In the genomic region with DNA sequence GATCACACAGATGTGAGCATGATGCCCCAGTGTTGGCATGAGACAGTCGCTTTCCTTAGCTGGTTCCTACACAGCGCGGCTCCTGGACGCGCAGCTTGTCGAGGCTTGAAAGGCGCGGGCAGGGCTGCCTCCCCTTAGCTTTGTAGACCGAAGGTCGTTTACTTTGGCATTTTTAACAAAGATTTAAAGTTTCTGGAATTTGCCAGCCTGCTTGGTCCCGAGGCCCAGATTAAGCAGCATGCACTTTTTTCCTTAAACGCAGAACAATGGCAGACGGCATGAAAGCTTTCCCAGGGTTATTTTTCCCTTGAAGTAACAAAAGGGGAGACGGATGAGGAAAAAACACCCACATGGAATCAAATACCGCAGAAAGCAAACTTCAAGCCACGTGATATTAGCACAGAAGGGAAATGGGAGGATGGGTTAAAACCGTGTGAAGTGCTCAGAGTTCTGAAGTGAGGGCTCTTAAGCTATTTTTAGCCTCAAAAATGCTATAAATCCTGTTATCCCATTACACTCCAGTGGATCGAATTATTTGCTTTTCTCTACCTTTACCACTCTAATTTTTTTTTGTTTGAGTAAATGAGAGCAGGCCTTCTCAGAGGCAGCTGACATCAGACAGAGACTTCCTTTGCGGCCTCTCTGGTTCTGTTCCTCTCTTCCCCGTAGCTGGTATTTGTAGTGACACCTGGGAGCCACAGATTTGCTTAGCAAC, we compare ENCODE assay signal across 13 cellular contexts. TPM values are rescaled to one million over a fixed set of nuclear protein-coding genes. Genes with fewer than 3 reads are reported as not detected.
DNase-seq lines count a peak whose midpoint lies in the region; ATAC-seq, FAIRE-seq and TF ChIP-seq lines count a peak whose summit lies in the region.
"Had no signal": no experiment of that assay in that cellular context is flagged by ENCODE, and none has a peak within 500 bp of the region (broad histone marks: within the 10 kb centered on the region; RNA-seq: fewer than 3 reads in every experiment).

No MANE protein-coding gene starts in this region.

- FAIRE-seq in bronchial epithelial cell (lab: Jason Lieb, UNC) = no peak

- ATAC-seq in mucosa of descending colon = peak; percentile 27
- no peak for ATAC-seq in HG03469 (IDR thresholded peaks at IDR 0.05; ENCODE audit: unreplicated experiment)
- ATAC-seq in GM18520 (IDR thresholded peaks at IDR 0.05; ENCODE audit: unreplicated experiment) = no peak
- ATAC-seq in HG03159 (IDR thresholded peaks at IDR 0.05; ENCODE audit: unreplicated experiment) = no peak

- peak; percentile 67 for DNase-seq in DMS153 treated with DMSO at 0.1 percent for 48 hours (lab: John Stamatoyannopoulos, UW; ENCODE audit: unreplicated experiment)
- DNase-seq in NCI-H2107 (lab: John Stamatoyannopoulos, UW) = peak; percentile 6
- peak; percentile 55 for DNase-seq in bronchial epithelial cell (ENCODE audit: low read depth)
- no peak for DNase-seq in mucosa of descending colon
- DNase-seq in germinal center (ENCODE audit: low spot score) = no peak
- DNase-seq: activated naive CD8-positive, alpha-beta T cell treated with anti-CD3 and anti-CD28 coated beads, Interleukin-2, amount 50 U/mL, for 24 hours; COR-L47; mesendoderm; PC-9; WERI-Rb-1 had no signal

- TF ChIP-seq CTCF in bronchial epithelial cell (IDR thresholded peaks at IDR 0.05; ENCODE audit: insufficient read depth, low read length, severe bottlenecking) = no peak
- no peak for TF ChIP-seq CTCF in mucosa of descending colon (IDR thresholded peaks at IDR 0.05)

- no peaks in the 10 kb centered on the region for H3K9me3 ChIP-seq in mucosa of descending colon

- intact Hi-C loops in mucosa of descending colon (cut with DNase I, micrococcal nuclease) = no loop called here

- H3K4me1 ChIP-seq in mucosa of descending colon (ENCODE audit: low read depth) = no peaks in the 10 kb centered on the region

- no peaks in the 10 kb centered on the region for H3K27me3 ChIP-seq in bronchial epithelial cell (ENCODE audit: control insufficient read depth, insufficient read depth, low read length)

- H3K4me3 ChIP-seq in bronchial epithelial cell (ENCODE audit: low read depth, low read length) = no peak overlapping the region
- H3K4me3 ChIP-seq in mucosa of descending colon = no peak overlapping the region
- H3K4me3 ChIP-seq: PC-9 had no signal

- H3K36me3 ChIP-seq in bronchial epithelial cell (ENCODE audit: control insufficient read depth, insufficient read depth, low read length) (no peaks in the 10 kb centered on the region), mucosa of descending colon (ENCODE audit: low read depth) (no peaks in the 10 kb centered on the region)
- H3K36me3 ChIP-seq: WERI-Rb-1 had no signal

RNA-seq across cellular contexts. Expression of a gene that starts 55.7 kb away (rescaled TPM):
- total RNA-seq in bronchial epithelial cell (8.2 and 12.3 TPM in 2 replicates), mucosa of descending colon (10 to 100 TPM; 42.5 to 53.1 (median 46.5) TPM)

Comparison
In these comparisons a context has a peak if more than half of its experiments do, and no peak if none do; other contexts are left out.
1. DNase-seq: peak in DMS153 treated with DMSO at 0.1 percent for 48 hours (single experiment), NCI-H2107 (single experiment) and bronchial epithelial cell (single experiment); none in mucosa of descending colon (0 of 3) and germinal center (single experiment).